Comparison of ENCODE assay signal across 22 cellular contexts in the genomic region with DNA sequence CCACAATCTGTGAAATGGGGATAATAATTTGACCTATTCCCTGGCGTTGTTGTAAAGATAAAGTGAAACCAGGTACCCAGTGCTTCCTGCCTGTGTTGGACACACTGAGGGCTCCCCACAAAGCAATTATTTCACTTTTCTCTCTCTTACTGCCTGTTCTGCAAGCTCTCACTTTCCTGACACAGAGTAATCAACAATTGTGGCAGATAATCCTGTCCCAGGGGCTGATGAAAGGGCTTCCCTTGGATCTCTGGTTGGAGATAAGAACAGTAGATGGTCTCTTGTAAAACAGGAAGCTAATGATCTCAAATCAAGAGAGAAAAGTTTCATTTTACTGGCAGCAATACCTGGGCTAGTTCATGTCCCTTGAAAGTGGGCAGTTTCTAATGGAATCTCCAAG.
"Had no signal": no experiment of that assay in that cellular context is flagged by ENCODE, and none has a peak within 500 bp of the region (broad histone marks: within the 10 kb centered on the region; RNA-seq: fewer than 3 reads in every experiment).

No MANE protein-coding gene starts in this region.

- H3K36me3 ChIP-seq: MG63, Peyer's patch, SJCRH30 had no signal

- H3K4me1 ChIP-seq: Peyer's patch had no signal

- H3K27ac ChIP-seq: Peyer's patch, SJCRH30 had no signal

- H3K9me3 ChIP-seq: MG63, Peyer's patch had no signal

- H3K4me3 ChIP-seq: MG63, Peyer's patch, SJCRH30 had no signal

- H3K27me3 ChIP-seq: MG63, Peyer's patch, SJCRH30 had no signal

- ATAC-seq: PC-3, Right ventricle myocardium inferior, SK-N-SH treated with all-trans-retinoic acid at 6 μM for 48 hours had no signal

- DNase-seq: IMR-90, Karpas-422, KG1, MG63, NCI-H1092, NCI-H1105 treated with DMSO at 0.1 percent for 48 hours, NCI-H1417 treated with DMSO at 0.1 percent for 48 hours, NCI-H146, NCI-H1694 treated with DMSO at 0.1 percent for 48 hours, NCI-H1930, NCI-H2081, NCI-H2107, NCI-H2227 treated with DMSO at 0.1 percent for 48 hours, NCI-H524, NCI-H526 treated with DMSO at 0.1 percent for 48 hours, NCI-H774, PC-3, Peyer's patch, SHP77 treated with DMSO at 0.1 percent for 48 hours, SJCRH30 had no signal
